Comparison of ENCODE assay signal across 8 cellular contexts in the genomic region with DNA sequence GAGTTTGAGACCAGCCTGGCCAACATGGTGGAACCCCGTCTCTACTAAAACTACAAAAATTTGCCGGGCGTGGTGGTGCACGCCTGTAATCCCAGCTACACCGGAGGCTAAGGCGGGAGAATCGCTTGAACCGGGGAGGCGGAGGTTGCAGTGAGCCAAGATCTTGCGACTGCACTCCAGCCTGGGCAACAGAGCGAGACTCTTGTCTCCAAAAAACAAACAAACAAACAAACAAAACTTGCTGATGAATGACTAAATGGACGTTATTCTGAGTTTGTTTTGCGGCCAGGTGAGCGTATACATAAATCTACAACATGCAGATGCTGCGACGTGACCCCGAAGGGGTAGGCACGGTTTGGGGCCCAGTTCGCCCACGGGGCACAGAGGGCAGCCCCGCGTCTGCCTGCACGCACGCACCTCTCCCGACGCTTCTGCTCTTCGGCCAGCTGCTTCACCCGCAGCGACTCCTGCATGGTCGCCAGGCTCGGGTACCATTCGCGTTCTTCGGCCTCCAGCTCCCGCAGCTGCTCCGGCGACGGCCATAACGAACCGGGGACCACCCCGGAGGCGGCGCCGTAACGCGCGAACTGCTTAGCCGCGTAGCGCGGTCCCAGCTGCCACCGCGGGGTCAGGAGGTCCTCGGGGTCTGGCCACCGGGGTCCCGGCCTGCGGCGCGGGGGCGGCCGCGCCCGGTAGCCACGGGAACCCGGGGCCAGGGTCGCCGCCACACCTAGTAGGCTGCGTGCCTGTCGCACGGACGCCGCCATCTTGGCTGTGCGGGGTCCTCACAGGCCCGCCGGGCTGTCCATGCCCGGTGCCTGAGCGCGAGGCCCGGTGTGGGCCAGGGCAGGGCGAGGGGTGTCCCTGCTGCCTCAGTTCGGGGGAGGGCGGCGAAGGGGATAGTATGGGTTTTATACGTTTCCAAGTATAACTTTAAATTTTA. TPM values are rescaled to one million over a fixed set of nuclear protein-coding genes. Genes with fewer than 3 reads are reported as not detected.
DNase-seq lines count a peak whose midpoint lies in the region; ATAC-seq and TF ChIP-seq lines count a peak whose summit lies in the region.

GADD45GIP1 (minus strand) TSS at position 778 of the 943 bp plus-strand sequence; CDS start at position 767, 11 bp downstream.

- ATAC-seq in GM18511 (IDR thresholded peaks at IDR 0.05; ENCODE audit: unreplicated experiment): peak; percentile 69

- H3K4me3 ChIP-seq in A673 (ENCODE audit: low read depth, low read length, poor library complexity, severe bottlenecking): peak within 1 kb of the TSS; percentile 94
- peak within 1 kb of the TSS; percentile 91 for H3K4me3 ChIP-seq in PC-9
- H3K4me3 ChIP-seq in esophagus (ENCODE audit: low read depth in 1 of 2, low read length in 2 of 2): peak within 1 kb of the TSS; percentile 67 to 88
- no peak within 1 kb of the TSS for H3K4me3 ChIP-seq in mucosa of stomach (ENCODE audit: low read length)

- peak within 1 kb of the TSS; percentile 95 for H3K4me2 ChIP-seq in PC-9

- H3K27me3 Mint-ChIP-seq in activated T-cell treated with anti-CD3 and anti-CD28 coated beads, Interleukin-2, amount 50 U/mL, for 24 hours: no peaks in the 10 kb centered on the region

- H3K27me3 ChIP-seq in A673 (replicated peaks; ENCODE audit: insufficient read depth, low read depth, low read length, poor library complexity): no peaks in the 10 kb centered on the region
- no peaks in the 10 kb centered on the region for H3K27me3 ChIP-seq in PC-9 (ENCODE audit: insufficient read depth, low read depth)
- H3K27me3 ChIP-seq in esophagus (ENCODE audit: control insufficient read depth in 1 of 2, insufficient read depth in 2 of 2, low read length in 2 of 2): no peaks in the 10 kb centered on the region
- H3K27me3 ChIP-seq in mucosa of stomach (ENCODE audit: control insufficient read depth, insufficient read depth, low read length): no peaks in the 10 kb centered on the region

- POLR2A ChIA-PET in A673 (lab: Charles Lee; ENCODE audit: low non-redundant PET): no interaction called here
- POLR2A ChIA-PET in PC-9 (lab: Charles Lee; ENCODE audit: unreplicated experiment): no interaction called here

- H3K36me3 ChIP-seq in A673 (ENCODE audit: insufficient read depth, low read length, poor library complexity, severe bottlenecking) (peaks cover 34% of the 10 kb centered on the region), PC-9 (ENCODE audit: low read depth) (0 out of 2 replicates have a peak, but pooled peaks cover 10% of the 10 kb centered on the region), esophagus (ENCODE audit: control insufficient read depth in 2 of 2, insufficient read depth in 2 of 2, low read length in 1 of 2) (peaks cover 6% of the 10 kb centered on the region in 2 donors), mucosa of stomach (ENCODE audit: control insufficient read depth, insufficient read depth, low read length) (no peaks in the 10 kb centered on the region)

- H3K36me3 Mint-ChIP-seq in activated T-cell treated with anti-CD3 and anti-CD28 coated beads, Interleukin-2, amount 50 U/mL, for 24 hours (ENCODE audit: low read depth): peaks cover 49% of the 10 kb centered on the region

- CTCF ChIA-PET in A673 (lab: Charles Lee) (interaction anchor here (1.1 kb wide), 2 partner anchors 9 to 148 kb away, joined by 3 to 4 read pairs; no protein-coding TSS in a partner anchor), PC-9 (lab: Charles Lee) (no interaction called here)

- intact Hi-C loops in A673 (cut with micrococcal nuclease; ENCODE audit: unreplicated experiment) (no loop called here), PC-9 (cut with micrococcal nuclease; ENCODE audit: unreplicated experiment) (no loop called here)

- peak within 1 kb of the TSS; percentile 90 for H3K4me3 Mint-ChIP-seq in activated T-cell treated with anti-CD3 and anti-CD28 coated beads, Interleukin-2, amount 50 U/mL, for 24 hours

- H2AFZ ChIP-seq in PC-9: peak within 1 kb of the TSS; percentile 96

- H3K79me2 ChIP-seq in PC-9 (ENCODE audit: low read depth): peaks cover 45% of the 10 kb centered on the region

- peak within 1 kb of the TSS; percentile 96 for H3K27ac Mint-ChIP-seq in activated T-cell treated with anti-CD3 and anti-CD28 coated beads, Interleukin-2, amount 50 U/mL, for 24 hours

- peak within 1 kb of the TSS; percentile 55 for H3K9ac ChIP-seq in mucosa of stomach (ENCODE audit: low read length)

- peaks cover 63% of the 10 kb centered on the region for H3F3A ChIP-seq in PC-9 (ENCODE audit: insufficient read depth, low read depth)

- H3K9me3 Mint-ChIP-seq in activated T-cell treated with anti-CD3 and anti-CD28 coated beads, Interleukin-2, amount 50 U/mL, for 24 hours: no peaks in the 10 kb centered on the region

- H3K4me1 ChIP-seq in A673 (ENCODE audit: insufficient read depth, low read length, poor library complexity, severe bottlenecking) (peaks cover 35% of the 10 kb centered on the region), PC-9 (replicated peaks; ENCODE audit: insufficient read depth) (peaks cover 18% of the 10 kb centered on the region), esophagus (ENCODE audit: control insufficient read depth in 2 of 2, insufficient read depth in 2 of 2, low read length in 1 of 2) (peaks cover 4 to 9% of the 10 kb centered on the region in 2 donors), mucosa of stomach (ENCODE audit: control insufficient read depth, insufficient read depth, low read length) (peaks cover 14% of the 10 kb centered on the region)

- DNase-seq in A673 (ENCODE audit: low spot score) (peak; percentile 93), HK-2 (ENCODE audit: unreplicated experiment) (peak; percentile 81), PC-9 (peak; percentile 75 to 81)
- DNase-seq in activated T-cell treated with anti-CD3 and anti-CD28 coated beads, Interleukin-2, amount 50 U/mL, for 24 hours: peak; percentile 92
- peak; percentile 62 for DNase-seq in stimulated activated CD8-positive, alpha-beta memory T cell treated with anti-CD3 and anti-CD28 coated beads, Interleukin-7, amount 100 ng/mL, for 1 hour (ENCODE audit: low read depth in 2 of 2)

- TF ChIP-seq CTCF in A673 (conservative IDR thresholded peaks at IDR 0.05; ENCODE audit: low read depth, low read length) (no peak), PC-9 (conservative IDR thresholded peaks at IDR 0.05) (no peak)

- no peaks in the 10 kb centered on the region for H3K9me2 ChIP-seq in PC-9 (ENCODE audit: insufficient read depth)

- H3K27ac ChIP-seq in A673 (ENCODE audit: low read depth, low read length, poor library complexity, severe bottlenecking): peak within 1 kb of the TSS; percentile 95
- peak within 1 kb of the TSS; percentile 69 for H3K27ac ChIP-seq in PC-9
- peak within 1 kb of the TSS; percentile 91 to 98 for H3K27ac ChIP-seq in esophagus (ENCODE audit: low read depth in 2 of 2, low read length in 1 of 2)

- H3K9me3 ChIP-seq in A673 (ENCODE audit: low read depth, low read length, poor library complexity, severe bottlenecking): no peaks in the 10 kb centered on the region
- no peaks in the 10 kb centered on the region for H3K9me3 ChIP-seq in PC-9 (ENCODE audit: insufficient read depth, low read depth)
- no peaks in the 10 kb centered on the region for H3K9me3 ChIP-seq in esophagus (ENCODE audit: control insufficient read depth in 2 of 2, insufficient read depth in 1 of 2, low read depth in 1 of 2, low read length in 1 of 2)
- H3K9me3 ChIP-seq in mucosa of stomach (ENCODE audit: control insufficient read depth, low read length): no peaks in the 10 kb centered on the region

- peaks cover 42% of the 10 kb centered on the region for H3K4me1 Mint-ChIP-seq in activated T-cell treated with anti-CD3 and anti-CD28 coated beads, Interleukin-2, amount 50 U/mL, for 24 hours (ENCODE audit: low read depth)

- BruUV-seq in A673 (replicated peaks; lab: Mats Ljungman, UMichigan): no TSS peak
- BruUV-seq in PC-9 (replicated peaks; lab: Mats Ljungman, UMichigan): no TSS peak

- peaks cover 14% of the 10 kb centered on the region for H4K20me1 ChIP-seq in PC-9 (ENCODE audit: insufficient read depth)

- 3% methylated on average over 84 of the region's 84 CpGs for WGBS in esophagus, 2 donors

RNA-seq across cellular contexts. Expression of gene GADD45GIP1, which starts in this region (rescaled TPM):
- 61.1 and 67.5 TPM in 2 replicates for total RNA-seq in A673 (2021)
- total RNA-seq in PC-9 (2021): 29.1 and 32.5 TPM in 2 replicates
- 10 to 100 TPM; 53.7 to 57.0 TPM for polyA plus RNA-seq in esophagus
